In genomic region chr9:73640971-73641370, GRCh38 we compare ENCODE assay signal across 23 cellular contexts.
DNase-seq lines count a peak whose midpoint lies in the region; ATAC-seq lines count a peak whose summit lies in the region.
"Had no signal": no experiment of that assay in that cellular context is flagged by ENCODE, and none has a peak within 500 bp of the region (broad histone marks: within the 10 kb centered on the region; RNA-seq: fewer than 3 reads in every experiment).

No MANE protein-coding gene starts in this region.

- no peaks in the 10 kb centered on the region for H3K4me1 Mint-ChIP-seq in activated T-cell treated with anti-CD3 and anti-CD28 coated beads, Interleukin-2, amount 50 U/mL, for 24 hours (ENCODE audit: low read depth)
- H3K4me1 Mint-ChIP-seq: activated naive CD8-positive, alpha-beta T cell treated with anti-CD3 and anti-CD28 coated beads, Interleukin-2, amount 50 U/mL, for 24 hours; CD14-positive monocyte; naive thymus-derived CD8-positive, alpha-beta T cell; T-helper 17 cell had no signal

- H3K9me3 Mint-ChIP-seq in activated T-cell treated with anti-CD3 and anti-CD28 coated beads, Interleukin-2, amount 50 U/mL, for 24 hours: peaks cover 2% of the 10 kb centered on the region
- H3K9me3 Mint-ChIP-seq: type B pancreatic cell had no signal

- peak; percentile 69 for ATAC-seq in GM18499 (IDR thresholded peaks at IDR 0.05; ENCODE audit: insufficient read depth, unreplicated experiment)
- ATAC-seq in GM19395 (IDR thresholded peaks at IDR 0.05; ENCODE audit: unreplicated experiment): peak; percentile 90
- ATAC-seq in HG02852 (IDR thresholded peaks at IDR 0.05; ENCODE audit: unreplicated experiment): peak; percentile 64
- ATAC-seq in HG03457 (IDR thresholded peaks at IDR 0.05; ENCODE audit: unreplicated experiment): peak; percentile 71
- ATAC-seq in GM21737 (IDR thresholded peaks at IDR 0.05; ENCODE audit: unreplicated experiment): no peak
- ATAC-seq: activated CD8-positive, alpha-beta T cell treated with anti-CD3 and anti-CD28 coated beads for 36 hours; activated naive CD8-positive, alpha-beta T cell treated with anti-CD3 and anti-CD28 coated beads, Interleukin-2, amount 50 U/mL, for 24 hours; naive thymus-derived CD8-positive, alpha-beta T cell; pancreas; sciatic nerve; T-helper 17 cell; WTC11 had no signal

- no peak overlapping the region for H3K27ac Mint-ChIP-seq in activated T-cell treated with anti-CD3 and anti-CD28 coated beads, Interleukin-2, amount 50 U/mL, for 24 hours
- H3K27ac Mint-ChIP-seq: activated CD8-positive, alpha-beta T cell treated with anti-CD3 and anti-CD28 coated beads for 36 hours; activated naive CD8-positive, alpha-beta T cell treated with anti-CD3 and anti-CD28 coated beads, Interleukin-2, amount 50 U/mL, for 24 hours; CD14-positive monocyte; naive thymus-derived CD8-positive, alpha-beta T cell; stimulated activated naive CD8-positive, alpha-beta T cell treated with anti-CD3 and anti-CD28 coated beads, Interleukin-15, Interleukin-2, amounts not matched to agents 100 ng/mL and 50 ng/mL, for 24 hours; T-helper 17 cell; type B pancreatic cell; WTC11 had no signal

- H3K27me3 Mint-ChIP-seq in activated T-cell treated with anti-CD3 and anti-CD28 coated beads, Interleukin-2, amount 50 U/mL, for 24 hours: no peaks in the 10 kb centered on the region
- H3K27me3 Mint-ChIP-seq: activated CD8-positive, alpha-beta T cell treated with anti-CD3 and anti-CD28 coated beads for 36 hours; activated naive CD8-positive, alpha-beta T cell treated with anti-CD3 and anti-CD28 coated beads, Interleukin-2, amount 50 U/mL, for 24 hours; naive thymus-derived CD8-positive, alpha-beta T cell; stimulated activated naive CD8-positive, alpha-beta T cell treated with anti-CD3 and anti-CD28 coated beads, Interleukin-15, Interleukin-2, amounts not matched to agents 100 ng/mL and 50 ng/mL, for 24 hours; T-helper 17 cell; type B pancreatic cell had no signal

- H3K4me3 Mint-ChIP-seq in activated T-cell treated with anti-CD3 and anti-CD28 coated beads, Interleukin-2, amount 50 U/mL, for 24 hours: no peak overlapping the region
- H3K4me3 Mint-ChIP-seq: activated CD8-positive, alpha-beta T cell treated with anti-CD3 and anti-CD28 coated beads for 36 hours; activated naive CD8-positive, alpha-beta T cell treated with anti-CD3 and anti-CD28 coated beads, Interleukin-2, amount 50 U/mL, for 24 hours; CD14-positive monocyte; naive thymus-derived CD8-positive, alpha-beta T cell; stimulated activated naive CD8-positive, alpha-beta T cell treated with anti-CD3 and anti-CD28 coated beads, Interleukin-15, Interleukin-2, amounts not matched to agents 100 ng/mL and 50 ng/mL, for 24 hours; T-helper 17 cell; type B pancreatic cell; WTC11 had no signal

- DNase-seq in mucosa of gallbladder (ENCODE audit: low spot score) (no peak), retina (no peak)
- no peak for DNase-seq in activated T-cell treated with anti-CD3 and anti-CD28 coated beads, Interleukin-2, amount 50 U/mL, for 24 hours
- DNase-seq: activated CD8-positive, alpha-beta T cell treated with anti-CD3 and anti-CD28 coated beads for 36 hours; activated naive CD8-positive, alpha-beta T cell treated with anti-CD3 and anti-CD28 coated beads, Interleukin-2, amount 50 U/mL, for 24 hours; foreskin melanocyte; kidney; naive thymus-derived CD8-positive, alpha-beta T cell; NCI-H1048; NCI-H2029 treated with DMSO at 0.1 percent for 48 hours; NCI-H510A treated with DMSO at 0.1 percent for 48 hours; pancreas; T-helper 17 cell had no signal

- no peaks in the 10 kb centered on the region for H3K36me3 Mint-ChIP-seq in activated T-cell treated with anti-CD3 and anti-CD28 coated beads, Interleukin-2, amount 50 U/mL, for 24 hours (ENCODE audit: low read depth)
- H3K36me3 Mint-ChIP-seq: CD14-positive monocyte; naive thymus-derived CD8-positive, alpha-beta T cell; type B pancreatic cell had no signal
